In genomic region chr22:45441158-45441557, GRCh38 we compare ENCODE assay signal across 1 cellular context.
TF ChIP-seq lines count a peak whose summit lies in the region.

No MANE protein-coding gene starts in this region.

TF ChIP-seq in IMR-90, 13 proteins besides CTCF, POLR2A, EP300 and RAD21 (continued from another document):
- TF ChIP-seq, protein P1, sequence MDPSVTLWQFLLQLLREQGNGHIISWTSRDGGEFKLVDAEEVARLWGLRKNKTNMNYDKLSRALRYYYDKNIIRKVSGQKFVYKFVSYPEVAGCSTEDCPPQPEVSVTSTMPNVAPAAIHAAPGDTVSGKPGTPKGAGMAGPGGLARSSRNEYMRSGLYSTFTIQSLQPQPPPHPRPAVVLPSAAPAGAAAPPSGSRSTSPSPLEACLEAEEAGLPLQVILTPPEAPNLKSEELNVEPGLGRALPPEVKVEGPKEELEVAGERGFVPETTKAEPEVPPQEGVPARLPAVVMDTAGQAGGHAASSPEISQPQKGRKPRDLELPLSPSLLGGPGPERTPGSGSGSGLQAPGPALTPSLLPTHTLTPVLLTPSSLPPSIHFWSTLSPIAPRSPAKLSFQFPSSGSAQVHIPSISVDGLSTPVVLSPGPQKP (IDR thresholded peaks at IDR 0.05; ENCODE audit: borderline replicate concordance, low read depth, low read length), result no peak
- TF ChIP-seq MAZ (IDR thresholded peaks at IDR 0.05; ENCODE audit: borderline replicate concordance, low read depth, low read length) (no peak), SMC3 (IDR thresholded peaks at IDR 0.05; ENCODE audit: low read depth, low read length) (peak; percentile 93), NFE2L2 (IDR thresholded peaks at IDR 0.05; ENCODE audit: low read depth, low read length) (no peak), MXI1 (IDR thresholded peaks at IDR 0.05; ENCODE audit: borderline replicate concordance, low read depth, low read length) (peak; percentile 76; the same call in 1 of the 2 replicates), RCOR1 (IDR thresholded peaks at IDR 0.05; ENCODE audit: insufficient replicate concordance, low read length) (no peak), RFX5 (IDR thresholded peaks at IDR 0.05; ENCODE audit: low read depth, low read length) (no peak)
